ENCODE assay signal across 25 cellular contexts in genomic region chr13:44220948-44221347, GRCh38.
A peak's percentile ranks its signal among the peaks of the same experiment; 100 is the strongest.
DNase-seq lines count a peak whose midpoint lies in the region; FAIRE-seq and TF ChIP-seq lines count a peak whose summit lies in the region.
"Had no signal": no experiment of that assay in that cellular context is flagged by ENCODE, and none has a peak within 500 bp of the region (broad histone marks: within the 10 kb centered on the region; RNA-seq: fewer than 3 reads in every experiment).

No MANE protein-coding gene starts in this region.

- H3K9me3 ChIP-seq in vagina (no peaks in the 10 kb centered on the region), small intestine (ENCODE audit: control insufficient read depth, low read depth) (no peaks in the 10 kb centered on the region)
- H3K9me3 ChIP-seq: right atrium auricular region, SK-N-SH, upper lobe of left lung had no signal

- DNase-seq in NCI-H2171 treated with DMSO at 0.1 percent for 48 hours (lab: John Stamatoyannopoulos, UW) (peak; percentile 3), NCI-H2171 (lab: John Stamatoyannopoulos, UW) (no peak), dorsolateral prefrontal cortex (no peak), retina (peak; percentile 42), vagina (ENCODE audit: extremely low spot score in 2 of 2) (peak in 1 of 2 donors; percentile 87), midbrain (lab: John Stamatoyannopoulos, UW) (no peak), hepatic stellate cell (ENCODE audit: low spot score) (no peak), small intestine (no peak)
- DNase-seq: activated CD4-positive, alpha-beta T cell treated with anti-CD3 and anti-CD28 coated beads, Interleukin-2, amount 10 ng/mL, durations not matched to agents 24 days and 14 days; activated CD8-positive, alpha-beta memory T cell treated with anti-CD3 and anti-CD28 coated beads, Interleukin-2, amount 10 ng/mL, durations not matched to agents 7 days and 5 days; activated naive CD4-positive, alpha-beta T cell treated with anti-CD3 and anti-CD28 coated beads, Interleukin-2, amount 10 ng/mL, durations not matched to agents 7 days and 5 days; activated T-cell treated with anti-CD3 and anti-CD28 coated beads, Interleukin-2, amount 50 U/mL, for 72 hours; aorta; COR-L47; H9; Kasumi-1; left colon; MV-4-11; NCI-H146; SK-N-SH; upper lobe of left lung had no signal

- H3K27me3 ChIP-seq in dorsolateral prefrontal cortex, result no peaks in the 10 kb centered on the region
- no peaks in the 10 kb centered on the region for H3K27me3 ChIP-seq in vagina
- no peaks in the 10 kb centered on the region for H3K27me3 ChIP-seq in small intestine (ENCODE audit: control insufficient read depth in 2 of 2, insufficient read depth in 2 of 2, low read length in 2 of 2)
- H3K27me3 ChIP-seq: hepatocyte, right atrium auricular region, upper lobe of left lung had no signal

- FAIRE-seq in small intestine (lab: Jason Lieb, UNC), result no peak
- FAIRE-seq: GM12878 had no signal

- H3K27ac ChIP-seq in dorsolateral prefrontal cortex, result peak overlapping the region in 43 of 59 donors; percentile 3 to 97 (median 79)
- peak overlapping the region; percentile 59 for H3K27ac ChIP-seq in vagina
- no peak overlapping the region for H3K27ac ChIP-seq in small intestine (ENCODE audit: low read depth in 1 of 2, low read length in 1 of 2)
- H3K27ac ChIP-seq: HL-60 had no signal

- peaks cover 51% of the 10 kb centered on the region for H3K4me1 ChIP-seq in vagina
- H3K4me1 ChIP-seq in small intestine (ENCODE audit: control insufficient read depth in 2 of 2, insufficient read depth in 1 of 2, low read depth in 1 of 2, low read length in 1 of 2), result peaks cover 0 to 7% of the 10 kb centered on the region in 2 donors

- TF ChIP-seq CTCF in dorsolateral prefrontal cortex (IDR thresholded peaks at IDR 0.05 in 54 of 56, conservative IDR thresholded peaks at IDR 0.05 in 2 of 56; ENCODE audit: low read depth in 1 of 56, partially characterized antibody in 56 of 56) (no peak), vagina (IDR thresholded peaks at IDR 0.05) (no peak)

- intact Hi-C loops in dorsolateral prefrontal cortex (cut with DNase I), result no loop called here
- intact Hi-C loops in vagina (cut with DNase I), result loop anchor here (5.0 kb wide), 1 partner anchor 51 kb away; no protein-coding TSS in a partner anchor

- no peaks in the 10 kb centered on the region for H3K36me3 ChIP-seq in vagina
- H3K36me3 ChIP-seq in small intestine (ENCODE audit: control insufficient read depth in 2 of 2, insufficient read depth in 2 of 2, low read length in 2 of 2), result no peaks in the 10 kb centered on the region
- H3K36me3 ChIP-seq: right atrium auricular region, upper lobe of left lung had no signal

- no peak overlapping the region for H3K4me3 ChIP-seq in dorsolateral prefrontal cortex
- no peak overlapping the region for H3K4me3 ChIP-seq in vagina
- H3K4me3 ChIP-seq in small intestine (ENCODE audit: low read depth in 1 of 2, low read length in 2 of 2), result no peak overlapping the region
- H3K4me3 ChIP-seq: GM12878, hepatocyte, right atrium auricular region, upper lobe of left lung had no signal

- WGBS in small intestine, 3 donors, result 76 to 86% (median 85%) methylated on average over 3 of the region's 3 CpGs

- TF ChIP-seq POLR2A in vagina (IDR thresholded peaks at IDR 0.05), result no peak

Comparison
In these comparisons a context has a peak if more than half of its experiments do, and no peak if none do; other contexts are left out.
1. DNase-seq: peak in NCI-H2171 treated with DMSO at 0.1 percent for 48 hours (single experiment) and retina (single experiment); none in NCI-H2171 (single experiment), dorsolateral prefrontal cortex (0 of 10), midbrain (single experiment), hepatic stellate cell (single experiment) and small intestine (single experiment).
2. H3K27ac ChIP-seq: peak in dorsolateral prefrontal cortex (43 of 59) and vagina (single experiment); none in small intestine (0 of 2).